In the genomic region with DNA sequence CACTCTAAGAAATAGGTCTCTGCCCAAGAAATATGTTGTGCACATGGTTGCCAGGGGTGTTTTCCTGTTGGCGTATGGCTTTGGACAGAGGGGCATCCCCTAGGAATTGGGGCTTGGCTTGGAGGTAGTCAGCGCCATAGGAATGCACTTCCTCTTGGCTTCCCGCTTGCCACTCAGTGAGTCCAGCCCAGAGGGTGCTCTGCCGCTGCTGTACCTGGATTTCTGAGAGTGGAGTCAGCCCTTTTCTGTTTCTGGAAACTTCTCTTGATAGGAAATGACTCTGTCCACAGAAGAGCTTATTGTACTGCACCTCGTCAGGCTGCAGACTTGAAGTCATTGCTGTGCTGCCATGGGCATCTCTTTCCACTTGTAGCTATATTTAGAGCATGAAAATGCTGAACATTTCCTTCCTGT, we compare ENCODE assay signal across 8 cellular contexts.
DNase-seq lines count a peak whose midpoint lies in the region; ATAC-seq and TF ChIP-seq lines count a peak whose summit lies in the region.

No MANE protein-coding gene starts in this region.

- peaks cover 0 to 21% (median 0%) of the 10 kb centered on the region in 3 donors for H3K36me3 Mint-ChIP-seq in CD8-positive, alpha-beta memory T cell

- H3K4me1 Mint-ChIP-seq in CD8-positive, alpha-beta memory T cell = peaks cover 89 to 98% (median 94%) of the 10 kb centered on the region in 3 donors

- peak overlapping the region in 4 of 7 donors; percentile 25 to 63 (median 48) for H3K4me3 Mint-ChIP-seq in CD8-positive, alpha-beta memory T cell

- H3K27ac ChIP-seq in CD8-positive, alpha-beta memory T cell (ENCODE audit: low read depth, low read length) = no peak overlapping the region
- H3K27ac ChIP-seq in coronary artery = peak overlapping the region; percentile 54 to 62

- H3K4me3 ChIP-seq in CD8-positive, alpha-beta memory T cell (ENCODE audit: low read length) = no peak overlapping the region
- peak overlapping the region; percentile 60 for H3K4me3 ChIP-seq in coronary artery

- H3K27ac Mint-ChIP-seq in CD8-positive, alpha-beta memory T cell = peak overlapping the region in 4 of 8 donors; percentile 19 to 76 (median 45)

- no peaks in the 10 kb centered on the region for H3K36me3 ChIP-seq in CD8-positive, alpha-beta memory T cell (ENCODE audit: insufficient read depth, low read length)

- no peak for ATAC-seq in HG03378 (IDR thresholded peaks at IDR 0.05; ENCODE audit: unreplicated experiment)

- H3K9me3 Mint-ChIP-seq in CD8-positive, alpha-beta memory T cell = no peaks in the 10 kb centered on the region

- H3K27me3 ChIP-seq in CD8-positive, alpha-beta memory T cell (ENCODE audit: insufficient read depth, low read length, poor library complexity, severe bottlenecking) = no peaks in the 10 kb centered on the region

- DNase-seq in CD8-positive, alpha-beta memory T cell = no peak
- DNase-seq in MV-4-11 (lab: John Stamatoyannopoulos, UW) = peak; percentile 70
- DNase-seq in coronary artery (ENCODE audit: low spot score) = no peak
- DNase-seq in mucosa of gallbladder (ENCODE audit: low spot score) = peak; percentile 58
- no peak for DNase-seq in stimulated activated CD8-positive, alpha-beta memory T cell treated with anti-CD3 and anti-CD28 coated beads, Interleukin-4, amount 100 ng/mL, for 48 hours
- no peak for DNase-seq in NCI-H2196 treated with DMSO at 0.1 percent for 48 hours (lab: John Stamatoyannopoulos, UW; ENCODE audit: unreplicated experiment)
- DNase-seq in NCI-H1417 treated with DMSO at 0.1 percent for 48 hours (lab: John Stamatoyannopoulos, UW) = no peak

- CTCF ChIA-PET in CD8-positive, alpha-beta memory T cell (lab: Charles Lee) = interaction anchor here (1.0 kb wide), 1 partner anchor 108 kb away, joined by 3 read pairs; no protein-coding TSS in a partner anchor

- H3K27me3 Mint-ChIP-seq in CD8-positive, alpha-beta memory T cell = peaks cover 0 to 2% of the 10 kb centered on the region in 2 donors

- POLR2A ChIA-PET in CD8-positive, alpha-beta memory T cell (lab: Charles Lee) = interaction anchor here (1.0 to 1.2 kb wide), 2 partner anchors 15 to 65 kb away, joined by 3 to 4 read pairs; no protein-coding TSS in a partner anchor

- TF ChIP-seq CTCF in coronary artery (IDR thresholded peaks at IDR 0.05) = no peak

- no peaks in the 10 kb centered on the region for H3K9me3 ChIP-seq in CD8-positive, alpha-beta memory T cell (ENCODE audit: low read length)

- peaks cover 43% of the 10 kb centered on the region for H3K4me1 ChIP-seq in CD8-positive, alpha-beta memory T cell (ENCODE audit: insufficient read depth, low read length)

Comparison
In these comparisons a context has a peak if more than half of its experiments do, and no peak if none do; other contexts are left out.
1. DNase-seq: peak in MV-4-11 (single experiment) and mucosa of gallbladder (single experiment); none in CD8-positive, alpha-beta memory T cell (0 of 5), coronary artery (single experiment), stimulated activated CD8-positive, alpha-beta memory T cell treated with anti-CD3 and anti-CD28 coated beads, Interleukin-4, amount 100 ng/mL, for 48 hours (single experiment), NCI-H2196 treated with DMSO at 0.1 percent for 48 hours (single experiment) and NCI-H1417 treated with DMSO at 0.1 percent for 48 hours (single experiment).